ENCODE assay signal across 6 cellular contexts in the genomic region with DNA sequence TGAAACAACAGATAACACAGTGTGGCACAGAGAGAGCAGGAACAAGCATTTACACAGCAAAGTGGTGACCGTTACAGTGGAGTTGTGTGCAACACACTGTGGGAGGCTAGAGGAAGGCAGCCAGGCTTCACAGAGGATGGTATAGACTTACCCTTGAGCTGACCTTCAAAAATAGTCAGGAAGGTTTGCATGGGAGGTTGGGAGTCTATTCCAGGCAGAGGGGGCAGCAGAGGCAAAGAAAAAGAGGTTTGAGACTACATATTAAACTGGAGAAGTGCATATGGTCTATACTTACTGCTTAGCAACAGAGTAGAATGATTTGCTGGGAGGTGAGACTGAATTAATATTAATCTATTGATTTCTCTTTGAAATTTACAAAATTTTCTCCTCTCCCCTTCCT. TPM values are rescaled to one million over a fixed set of nuclear protein-coding genes. Genes with fewer than 3 reads are reported as not detected.
"Had no signal": no experiment of that assay in that cellular context is flagged by ENCODE, and none has a peak within 500 bp of the region (broad histone marks: within the 10 kb centered on the region; RNA-seq: fewer than 3 reads in every experiment).

No MANE protein-coding gene starts in this region.

RNA-seq across cellular contexts. Expression of gene FOLH1, which starts 22.1 kb away (rescaled TPM):
- total RNA-seq: activated CD4-positive, alpha-beta memory T cell treated with anti-CD3 and anti-CD28 coated beads, Interleukin-2, amount 10 ng/mL, durations not matched to agents 7 days and 5 days; chondrocyte; fibroblast of villous mesenchyme; natural killer cell; right atrium auricular region; WTC11 had no signal
